10 cellular contexts compared by ENCODE assay signal in genomic region chr4:168509786-168510185, GRCh38. TPM values are rescaled to one million over a fixed set of nuclear protein-coding genes. Genes with fewer than 3 reads are reported as not detected.
DNase-seq lines count a peak whose midpoint lies in the region; ATAC-seq and TF ChIP-seq lines count a peak whose summit lies in the region.
"Had no signal": no experiment of that assay in that cellular context is flagged by ENCODE, and none has a peak within 500 bp of the region (broad histone marks: within the 10 kb centered on the region; RNA-seq: fewer than 3 reads in every experiment).

No MANE protein-coding gene starts in this region.

- TF ChIP-seq EP300 in stomach (IDR thresholded peaks at IDR 0.05), result no peak

- H4K20me1 ChIP-seq in GM23248 (ENCODE audit: insufficient read depth), result no peaks in the 10 kb centered on the region

- intact Hi-C loops in stomach (cut with DNase I; ENCODE audit: low total_unique reads), result no loop called here

- WGBS in GM23248 (ENCODE audit: low coverage in 1 of 2, low lambda C conversion rate in 2 of 2, missing lambda C conversion rate in 2 of 2), 2 experiments, result 79 to 84% methylated on average over 4 of the region's 4 CpGs
- 56 to 71% (median 68%) methylated on average over 4 of the region's 4 CpGs for WGBS in stomach, 5 donors

- peak; percentile 68 for DNase-seq in GM23248
- DNase-seq in T-cell, result peak in 21 of 34 experiments; percentile 3 to 46 (median 20)
- peak; percentile 28 for DNase-seq in dedifferentiated amniotic fluid mesenchymal stem cell (ENCODE audit: extremely low spot score)
- DNase-seq in stimulated activated CD4-positive, alpha-beta T cell treated with anti-CD3 and anti-CD28 coated beads, Interleukin-1b, Interleukin-23, amount 100 ng/mL, for 48 hours, result peak; percentile 50
- DNase-seq in stomach, result no peak
- no peak for DNase-seq in HuH-7.5 (ENCODE audit: low spot score)
- no peak for DNase-seq in KG1 (lab: John Stamatoyannopoulos, UW)
- DNase-seq: GOT3, NCI-H526 had no signal

- peaks cover 4% of the 10 kb centered on the region; the same call in 1 of the 2 replicates for H3K4me1 ChIP-seq in GM23248 (ENCODE audit: insufficient read depth)
- peaks cover 0 to 8% (median 0%) of the 10 kb centered on the region in 4 donors for H3K4me1 ChIP-seq in stomach

- H3K36me3 ChIP-seq in GM23248 (ENCODE audit: low read depth) (no peaks in the 10 kb centered on the region), stomach (no peaks in the 10 kb centered on the region)

- ATAC-seq in T-cell (replicated peaks in 1 of 4), result peak; percentile 83 to 89 (median 86)
- ATAC-seq: GM12878 had no signal

- H3K9me3 ChIP-seq in GM23248 (ENCODE audit: low read depth) (no peaks in the 10 kb centered on the region), stomach (no peaks in the 10 kb centered on the region)

- no peaks in the 10 kb centered on the region for H3K9me3 Mint-ChIP-seq in T-cell

- H3K27me3 ChIP-seq in GM23248 (replicated peaks; ENCODE audit: insufficient read depth) (no peaks in the 10 kb centered on the region), stomach (no peaks in the 10 kb centered on the region)

- POLR2A ChIA-PET in T-cell (lab: Charles Lee), result interaction anchor here (0.6 to 0.7 kb wide), 2 partner anchors 29 to 167 kb away, joined by 3 read pairs; partner anchors contain the start of gene DDX60L (in 1 of the 2)

- no peak overlapping the region for H3K9ac ChIP-seq in GM23248

- in situ Hi-C loops in GM23248 (cut with MboI), result loop anchor here (10.0 to 25.0 kb wide), 2 partner anchors 322 to 405 kb away; no protein-coding TSS in a partner anchor

- peaks cover 26 to 36% (median 30%) of the 10 kb centered on the region in 3 donors for H3K4me1 Mint-ChIP-seq in T-cell

- H3K27ac Mint-ChIP-seq in T-cell, result peak overlapping the region in 1 of 2 donors; percentile 17

- no peak for TF ChIP-seq CTCF in stomach (IDR thresholded peaks at IDR 0.05)

- H3K27me3 Mint-ChIP-seq in T-cell, result no peaks in the 10 kb centered on the region

- no peak for TF ChIP-seq POLR2A in stomach (IDR thresholded peaks at IDR 0.05)

- H3K36me3 Mint-ChIP-seq in T-cell, result no peaks in the 10 kb centered on the region

- H3F3A ChIP-seq in GM23248 (ENCODE audit: insufficient read depth), result no peaks in the 10 kb centered on the region

- H3K4me3 ChIP-seq in GM23248 (no peak overlapping the region), stomach (no peak overlapping the region)
- H3K4me3 ChIP-seq: GM12878 had no signal

- CTCF ChIA-PET in T-cell (lab: Charles Lee), result interaction anchor here (1.0 to 1.1 kb wide), 2 partner anchors 11 to 30 kb away, joined by 3 to 4 read pairs; partner anchors contain the start of gene DDX60L (in 1 of the 2)

- no peak overlapping the region for H3K4me2 ChIP-seq in GM23248 (ENCODE audit: unreplicated experiment)

- H3K27ac ChIP-seq in GM23248 (no peak overlapping the region), stomach (no peak overlapping the region)

- H2AFZ ChIP-seq in GM23248, result no peak overlapping the region

- no peaks in the 10 kb centered on the region for H3K79me2 ChIP-seq in GM23248 (ENCODE audit: insufficient read depth)

- H3K4me3 Mint-ChIP-seq in T-cell, result no peak overlapping the region

- no peaks in the 10 kb centered on the region for H3K9me2 ChIP-seq in GM23248 (ENCODE audit: insufficient read depth)

RNA-seq across cellular contexts. Expression of gene PALLD, which starts 12.9 kb away (rescaled TPM):
- 14.5 and 17.9 TPM in 2 replicates for total RNA-seq in GM23248 (2014; rRNA removed; shearing (Covaris generic))
- polyA plus RNA-seq in GM23248 (2016; fragmentation: Nextera tagmentation; extraction: Ambion mirVana), result 30.5 and 30.6 TPM in 2 replicates
- 1 to 10 TPM in 1 of 5 donors, under 1 TPM in 4; 0.56 to 1.9 (median 0.93) TPM for total RNA-seq in T-cell
- total RNA-seq in stomach, result 100 to 1,000 TPM; 204 to 984 (median 301) TPM
- polyA plus RNA-seq in stomach, result 100 to 1,000 TPM in 1 of 3 donors, 10 to 100 TPM in 2; 75.9 to 105 (median 85.8) TPM

RNA-seq across cellular contexts. Expression of gene DDX60L, which starts 29.5 kb away (rescaled TPM):
- total RNA-seq in GM23248 (2014; rRNA removed; shearing (Covaris generic)), result 6.3 and 15.8 TPM in 2 replicates
- 8.7 and 9.6 TPM in 2 replicates for polyA plus RNA-seq in GM23248 (2016; fragmentation: Nextera tagmentation; extraction: Ambion mirVana)
- total RNA-seq in T-cell, result 10 to 100 TPM; 38.5 to 56.4 (median 43.1) TPM
- 10 to 100 TPM; 14.6 to 44.4 (median 23.0) TPM for total RNA-seq in stomach
- 10 to 100 TPM in 1 of 3 donors, 1 to 10 TPM in 2; 4.2 to 13.1 (median 6.2) TPM for polyA plus RNA-seq in stomach

Comparison
In these comparisons a context has a peak if more than half of its experiments do, and no peak if none do; other contexts are left out.
1. DNase-seq: peak in GM23248 (single experiment), T-cell (21 of 34), dedifferentiated amniotic fluid mesenchymal stem cell (single experiment) and stimulated activated CD4-positive, alpha-beta T cell treated with anti-CD3 and anti-CD28 coated beads, Interleukin-1b, Interleukin-23, amount 100 ng/mL, for 48 hours (single experiment); none in stomach (single experiment), HuH-7.5 (single experiment) and KG1 (single experiment).
2. RNA of gene PALLD, which starts 12.9 kb away (total RNA-seq): 204 to 984 TPM in stomach; 14.5 to 17.9 TPM in GM23248 and 0.56 to 1.9 TPM in T-cell; every median in the first group is over 10 times any median in the second.